In genomic region chr22:31341386-31342088, GRCh38 we compare ENCODE assay signal across 14 cellular contexts. TPM values are rescaled to one million over a fixed set of nuclear protein-coding genes. Genes with fewer than 3 reads are reported as not detected.
A peak's percentile ranks its signal among the peaks of the same experiment; 100 is the strongest.
DNase-seq lines count a peak whose midpoint lies in the region; ATAC-seq, FAIRE-seq and TF ChIP-seq lines count a peak whose summit lies in the region.
"Had no signal": no experiment of that assay in that cellular context is flagged by ENCODE, and none has a peak within 500 bp of the region (broad histone marks: within the 10 kb centered on the region; RNA-seq: fewer than 3 reads in every experiment).

No MANE protein-coding gene starts in this region.

- H3K9me3 Mint-ChIP-seq in astrocyte (ENCODE audit: unreplicated experiment): no peaks in the 10 kb centered on the region
- peaks cover 0 to 4% (median 0%) of the 10 kb centered on the region in 11 donors for H3K9me3 Mint-ChIP-seq in naive thymus-derived CD4-positive, alpha-beta T cell

- H3K36me3 ChIP-seq in DND-41 (ENCODE audit: insufficient read depth, low read length) (peaks cover 88% of the 10 kb centered on the region), astrocyte (ENCODE audit: insufficient read depth, low read length) (no peaks in the 10 kb centered on the region), gastroesophageal sphincter (peaks cover 0 to 62% of the 10 kb centered on the region in 2 donors)
- peaks cover 8 to 66% (median 8%) of the 10 kb centered on the region in 3 experiments for H3K36me3 ChIP-seq in naive thymus-derived CD4-positive, alpha-beta T cell (ENCODE audit: control insufficient read depth in 2 of 3, insufficient read depth in 3 of 3, low read length in 3 of 3)

- DNase-seq in DND-41 (no peak), astrocyte (ENCODE audit: low read depth) (no peak), NCI-H82 treated with DMSO at 0.1 percent for 48 hours (lab: John Stamatoyannopoulos, UW; ENCODE audit: unreplicated experiment) (no peak), GM19239 (ENCODE audit: insufficient read length, low spot score) (no peak)
- DNase-seq in naive thymus-derived CD4-positive, alpha-beta T cell: no peak
- DNase-seq: BE2C; effector CD8-positive, alpha-beta T cell; NCI-H1092; Peyer's patch had no signal

- H3K9me3 ChIP-seq in DND-41 (ENCODE audit: insufficient read depth, low read length, severe bottlenecking) (no peaks in the 10 kb centered on the region), astrocyte (ENCODE audit: insufficient read depth, low read depth, low read length) (no peaks in the 10 kb centered on the region), gastroesophageal sphincter (no peaks in the 10 kb centered on the region)
- no peaks in the 10 kb centered on the region for H3K9me3 ChIP-seq in naive thymus-derived CD4-positive, alpha-beta T cell (ENCODE audit: control insufficient read depth in 2 of 3, low read length in 3 of 3)
- H3K9me3 ChIP-seq: BE2C, Peyer's patch had no signal

- H3K27me3 ChIP-seq in DND-41 (ENCODE audit: insufficient read depth, low read length, poor library complexity): no peaks in the 10 kb centered on the region
- H3K27me3 ChIP-seq in astrocyte (ENCODE audit: insufficient read depth, low read length): no peaks in the 10 kb centered on the region
- H3K27me3 ChIP-seq in naive thymus-derived CD4-positive, alpha-beta T cell (ENCODE audit: control insufficient read depth in 2 of 2, insufficient read depth in 2 of 2, low read length in 2 of 2): no peaks in the 10 kb centered on the region
- H3K27me3 ChIP-seq in gastroesophageal sphincter: no peaks in the 10 kb centered on the region
- H3K27me3 ChIP-seq: BE2C, Peyer's patch had no signal

- no peak for TF ChIP-seq EP300 in gastroesophageal sphincter (IDR thresholded peaks at IDR 0.05)

- CTCF ChIA-PET in naive thymus-derived CD4-positive, alpha-beta T cell (lab: Charles Lee): no interaction called here

- no peak for ATAC-seq in DND-41 (ENCODE audit: insufficient read depth, low read depth)
- ATAC-seq in naive thymus-derived CD4-positive, alpha-beta T cell: no peak
- ATAC-seq in HG02763 (IDR thresholded peaks at IDR 0.05; ENCODE audit: unreplicated experiment): no peak
- ATAC-seq in gastroesophageal sphincter: no peak
- ATAC-seq: HCT116 had no signal

- 71% methylated on average over 4 of the region's 14 CpGs; no CpG with 5 or more reads in 1 of the 2 donors for WGBS in gastroesophageal sphincter (ENCODE audit: low coverage in 1 of 2), 2 donors

- peaks cover 72% of the 10 kb centered on the region for H3K4me1 ChIP-seq in DND-41 (ENCODE audit: insufficient read depth, low read length)
- H3K4me1 ChIP-seq in astrocyte (ENCODE audit: insufficient read depth, low read length): peaks cover 40% of the 10 kb centered on the region
- peaks cover 26 to 54% of the 10 kb centered on the region in 2 donors for H3K4me1 ChIP-seq in naive thymus-derived CD4-positive, alpha-beta T cell (ENCODE audit: control insufficient read depth in 2 of 2, insufficient read depth in 2 of 2, low read length in 2 of 2)
- H3K4me1 ChIP-seq in gastroesophageal sphincter: peaks cover 0 to 74% (median 38%) of the 10 kb centered on the region in 3 donors

- FAIRE-seq in astrocyte (lab: Jason Lieb, UNC) (no peak), GM19239 (lab: Jason Lieb, UNC) (no peak)
- FAIRE-seq: frontal cortex had no signal

- intact Hi-C loops in naive thymus-derived CD4-positive, alpha-beta T cell (cut with micrococcal nuclease): loop anchor here in 1 of 2 donors (10.0 kb wide), 1 partner anchor 1737 kb away; the partner anchor contains the start of gene NF2

- H3K27ac ChIP-seq in 22Rv1 (peak overlapping the region; percentile 100; the same call in 1 of the 2 replicates), DND-41 (ENCODE audit: low read length) (0 out of 2 replicates have a peak overlapping the region, but pooled peaks have one; percentile 3), astrocyte (ENCODE audit: low read depth, low read length) (no peak overlapping the region), gastroesophageal sphincter (peak overlapping the region in 2 of 4 donors; percentile 77 to 89)
- peak overlapping the region; percentile 24 for H3K27ac ChIP-seq in naive thymus-derived CD4-positive, alpha-beta T cell (ENCODE audit: low read depth, low read length)

- peak overlapping the region; percentile 26 for H3K27ac Mint-ChIP-seq in astrocyte (ENCODE audit: unreplicated experiment)
- peak overlapping the region in 8 of 9 donors; percentile 71 to 93 (median 86) for H3K27ac Mint-ChIP-seq in naive thymus-derived CD4-positive, alpha-beta T cell

- H2AFZ ChIP-seq in DND-41 (ENCODE audit: low read depth, low read length): no peak overlapping the region
- no peak overlapping the region for H2AFZ ChIP-seq in astrocyte (ENCODE audit: low read depth, low read length)

- no peak overlapping the region for H3K4me3 Mint-ChIP-seq in astrocyte (ENCODE audit: unreplicated experiment)
- peak overlapping the region; percentile 9 to 91 (median 88) for H3K4me3 Mint-ChIP-seq in naive thymus-derived CD4-positive, alpha-beta T cell

- POLR2A ChIA-PET in naive thymus-derived CD4-positive, alpha-beta T cell (lab: Charles Lee): interaction anchor here (1.4 to 5.6 kb wide), 2 partner anchors 15 to 51 kb away, joined by 4 to 109 read pairs; partner anchors contain the start of gene PIK3IP1

- peaks cover 14% of the 10 kb centered on the region for H3K36me3 Mint-ChIP-seq in astrocyte (ENCODE audit: low read depth, unreplicated experiment)
- peaks cover 0 to 30% (median 8%) of the 10 kb centered on the region in 5 donors for H3K36me3 Mint-ChIP-seq in naive thymus-derived CD4-positive, alpha-beta T cell

- H3K79me2 ChIP-seq in DND-41 (ENCODE audit: insufficient read depth, low read length) (peaks cover 92% of the 10 kb centered on the region), astrocyte (ENCODE audit: insufficient read depth, low read length) (peaks cover 42% of the 10 kb centered on the region)

- H3K4me3 ChIP-seq in DND-41 (ENCODE audit: low read depth in 1 of 2, low read length in 2 of 2): peak overlapping the region in 1 of 2 experiments; percentile 88; a peak in 1 of 4 replicates
- no peak overlapping the region for H3K4me3 ChIP-seq in astrocyte (ENCODE audit: insufficient read depth, low read depth, low read length)
- H3K4me3 ChIP-seq in naive thymus-derived CD4-positive, alpha-beta T cell (ENCODE audit: low read length): no peak overlapping the region
- H3K4me3 ChIP-seq in gastroesophageal sphincter: no peak overlapping the region
- H3K4me3 ChIP-seq: Peyer's patch had no signal

- no peak for TF ChIP-seq POLR2A in gastroesophageal sphincter (IDR thresholded peaks at IDR 0.05)

- peaks cover 35% of the 10 kb centered on the region for H3K4me1 Mint-ChIP-seq in astrocyte (ENCODE audit: low read depth, unreplicated experiment)
- peaks cover 53 to 85% (median 79%) of the 10 kb centered on the region in 7 donors for H3K4me1 Mint-ChIP-seq in naive thymus-derived CD4-positive, alpha-beta T cell

- no peak overlapping the region for H3K9ac ChIP-seq in DND-41 (ENCODE audit: low read depth, low read length)
- no peak overlapping the region for H3K9ac ChIP-seq in astrocyte (ENCODE audit: low read length)

- TF ChIP-seq CTCF in 22Rv1 (IDR thresholded peaks at IDR 0.05): no peak
- no peak for TF ChIP-seq CTCF in DND-41 (IDR thresholded peaks at IDR 0.05; ENCODE audit: borderline replicate concordance, extremely low read depth, low read length, poor library complexity, severe bottlenecking)
- TF ChIP-seq CTCF in astrocyte (IDR thresholded peaks at IDR 0.05; ENCODE audit: insufficient read depth, low read depth, low read length): no peak
- TF ChIP-seq CTCF in gastroesophageal sphincter (IDR thresholded peaks at IDR 0.05): no peak

- H3K4me2 ChIP-seq in DND-41 (ENCODE audit: insufficient read depth, low read length) (peak overlapping the region; percentile 97), astrocyte (ENCODE audit: low read length) (no peak overlapping the region)

- no peaks in the 10 kb centered on the region for H3K27me3 Mint-ChIP-seq in astrocyte (ENCODE audit: low read depth, unreplicated experiment)
- no peaks in the 10 kb centered on the region for H3K27me3 Mint-ChIP-seq in naive thymus-derived CD4-positive, alpha-beta T cell

- peaks cover 88% of the 10 kb centered on the region for H4K20me1 ChIP-seq in DND-41 (ENCODE audit: insufficient read depth, low read length)
- peaks cover 85% of the 10 kb centered on the region for H4K20me1 ChIP-seq in astrocyte (ENCODE audit: insufficient read depth, low read length)

RNA-seq across cellular contexts. Expression of gene PATZ1, which starts 4.6 kb away (rescaled TPM):
- total RNA-seq in astrocyte (20.1 and 24.0 TPM in 2 replicates), gastroesophageal sphincter (10 to 100 TPM; 15.7 to 18.0 (median 17.7) TPM)
- 10 to 100 TPM; 35.9 to 61.3 (median 55.2) TPM for total RNA-seq in naive thymus-derived CD4-positive, alpha-beta T cell
- polyA plus RNA-seq in naive thymus-derived CD4-positive, alpha-beta T cell: 10 to 100 TPM; 15.1 to 26.0 TPM

RNA-seq across cellular contexts. Expression of gene PIK3IP1, which starts 49.2 kb away (rescaled TPM):
- total RNA-seq in astrocyte (21.4 and 22.3 TPM in 2 replicates), gastroesophageal sphincter (10 to 100 TPM; 28.8 to 53.7 (median 37.8) TPM)
- total RNA-seq in naive thymus-derived CD4-positive, alpha-beta T cell: 100 to 1,000 TPM in 4 of 5 experiments, 10 to 100 TPM in 1; 72.8 to 638 (median 594) TPM
- polyA plus RNA-seq in naive thymus-derived CD4-positive, alpha-beta T cell: 100 to 1,000 TPM; 606 to 941 TPM

RNA-seq across cellular contexts. Expression of gene DRG1, which starts 57.9 kb away (rescaled TPM):
- total RNA-seq in astrocyte (56.7 and 59.6 TPM in 2 replicates), gastroesophageal sphincter (10 to 100 TPM; 51.8 to 70.0 (median 57.9) TPM)
- total RNA-seq in naive thymus-derived CD4-positive, alpha-beta T cell: 100 to 1,000 TPM in 2 of 5 experiments, 10 to 100 TPM in 3; 53.3 to 109 (median 84.4) TPM
- 10 to 100 TPM; 81.1 to 88.3 TPM for polyA plus RNA-seq in naive thymus-derived CD4-positive, alpha-beta T cell
